In genomic region chr15:28912422-28912821, GRCh38 we compare ENCODE assay signal across 18 cellular contexts. TPM values are rescaled to one million over a fixed set of nuclear protein-coding genes. Genes with fewer than 3 reads are reported as not detected.
DNase-seq lines count a peak whose midpoint lies in the region; ATAC-seq and TF ChIP-seq lines count a peak whose summit lies in the region.
"Had no signal": no experiment of that assay in that cellular context is flagged by ENCODE, and none has a peak within 500 bp of the region (broad histone marks: within the 10 kb centered on the region; RNA-seq: fewer than 3 reads in every experiment).

No MANE protein-coding gene starts in this region.

- H3K9me3 Mint-ChIP-seq in T-cell: no peaks in the 10 kb centered on the region
- H3K9me3 Mint-ChIP-seq in T-helper 2 cell treated with Interferon-gamma antibody and Interleukin-4, amounts not matched to agents 5 μg/mL and 100 μg/mL, for 36 hours: no peaks in the 10 kb centered on the region

- no peak for DNase-seq in T-cell
- peak; percentile 37 for DNase-seq in choroid plexus epithelial cell (ENCODE audit: low read depth)
- DNase-seq in sciatic nerve (ENCODE audit: low spot score): peak; percentile 26
- no peak for DNase-seq in anterior cingulate cortex (lab: John Stamatoyannopoulos, UW)
- no peak for DNase-seq in T-helper 2 cell treated with Interferon-gamma antibody and Interleukin-4, amounts not matched to agents 5 μg/mL and 100 μg/mL, for 36 hours (ENCODE audit: low spot score)
- DNase-seq: activated gamma-delta T cell treated with Interleukin-2 at 50 U/mL for 16 hours; HCEC 1CT; MG63; NCI-H1694 treated with DMSO at 0.1 percent for 48 hours; ovary; PC-3; stimulated activated CD4-positive, alpha-beta T cell treated with anti-CD3 and anti-CD28 coated beads, Interleukin-4, amount 100 ng/mL, for 1 hour; testis had no signal

- peaks cover 39 to 61% (median 41%) of the 10 kb centered on the region in 3 donors for H3K4me1 Mint-ChIP-seq in T-cell
- H3K4me1 Mint-ChIP-seq in T-helper 2 cell treated with Interferon-gamma antibody and Interleukin-4, amounts not matched to agents 5 μg/mL and 100 μg/mL, for 36 hours (ENCODE audit: low read depth): no peaks in the 10 kb centered on the region
- H3K4me1 Mint-ChIP-seq: B cell had no signal

- H3K4me3 ChIP-seq in choroid plexus epithelial cell (ENCODE audit: low read depth, low read length): no peak overlapping the region
- H3K4me3 ChIP-seq: breast epithelium, MG63, ovary, testis had no signal

- H3K4me3 Mint-ChIP-seq in T-cell: no peak overlapping the region
- H3K4me3 Mint-ChIP-seq in T-helper 2 cell treated with Interferon-gamma antibody and Interleukin-4, amounts not matched to agents 5 μg/mL and 100 μg/mL, for 36 hours: no peak overlapping the region
- H3K4me3 Mint-ChIP-seq: B cell had no signal

- H3K27ac ChIP-seq in KOPT-K1 (ENCODE audit: low read depth, low read length, poor library complexity, severe bottlenecking): peak overlapping the region; percentile 65
- H3K27ac ChIP-seq: breast epithelium, ovary, testis, WERI-Rb-1 had no signal

- peaks cover 3% of the 10 kb centered on the region for H3K36me3 Mint-ChIP-seq in T-cell
- H3K36me3 Mint-ChIP-seq in T-helper 2 cell treated with Interferon-gamma antibody and Interleukin-4, amounts not matched to agents 5 μg/mL and 100 μg/mL, for 36 hours (ENCODE audit: low read depth): no peaks in the 10 kb centered on the region

- ATAC-seq in T-cell (replicated peaks in 1 of 4) (peak; percentile 51 to 64 (median 57)), sciatic nerve (no peak), GM18511 (IDR thresholded peaks at IDR 0.05; ENCODE audit: unreplicated experiment) (no peak)
- ATAC-seq: PC-3 had no signal

- CTCF ChIA-PET in T-cell (lab: Charles Lee): no interaction called here

- POLR2A ChIA-PET in T-cell (lab: Charles Lee): no interaction called here

- no peaks in the 10 kb centered on the region for H3K9me3 ChIP-seq in KOPT-K1 (ENCODE audit: insufficient read depth, low read length, poor library complexity, severe bottlenecking)
- H3K9me3 ChIP-seq: breast epithelium, MG63, ovary, testis had no signal

- H3K27me3 Mint-ChIP-seq in T-cell: no peaks in the 10 kb centered on the region
- no peaks in the 10 kb centered on the region for H3K27me3 Mint-ChIP-seq in T-helper 2 cell treated with Interferon-gamma antibody and Interleukin-4, amounts not matched to agents 5 μg/mL and 100 μg/mL, for 36 hours (ENCODE audit: low read depth)

- no peak for TF ChIP-seq CTCF in choroid plexus epithelial cell (conservative IDR thresholded peaks at IDR 0.05; ENCODE audit: low read depth, low read length)

- H3K27ac Mint-ChIP-seq in T-cell: peak overlapping the region in 1 of 2 donors; percentile 24
- no peak overlapping the region for H3K27ac Mint-ChIP-seq in T-helper 2 cell treated with Interferon-gamma antibody and Interleukin-4, amounts not matched to agents 5 μg/mL and 100 μg/mL, for 36 hours
- H3K27ac Mint-ChIP-seq: B cell had no signal

- intact Hi-C loops in sciatic nerve (cut with DNase I): no loop called here

- H3K36me3 ChIP-seq in KOPT-K1 (ENCODE audit: insufficient read depth, low read length): no peaks in the 10 kb centered on the region
- H3K36me3 ChIP-seq: breast epithelium, MG63, ovary, WERI-Rb-1 had no signal

RNA-seq across cellular contexts. Expression of gene APBA2, which starts 26.6 kb away (rescaled TPM):
- total RNA-seq in T-cell (100 to 1,000 TPM in 2 of 5 donors, 10 to 100 TPM in 3; 78.9 to 118 (median 94.9) TPM), sciatic nerve (3.5 TPM)
- total RNA-seq: B cell had no signal

Comparison
In these comparisons a context has a peak if more than half of its experiments do, and no peak if none do; other contexts are left out.
1. ATAC-seq: peak in T-cell (4 of 4); none in sciatic nerve (single experiment) and GM18511 (single experiment).
2. DNase-seq: peak in choroid plexus epithelial cell (single experiment) and sciatic nerve (single experiment); none in T-cell (0 of 34), anterior cingulate cortex (0 of 58) and T-helper 2 cell treated with Interferon-gamma antibody and Interleukin-4, amounts not matched to agents 5 μg/mL and 100 μg/mL, for 36 hours (single experiment).
3. RNA of gene APBA2, which starts 26.6 kb away (total RNA-seq): 78.9 to 118 TPM in T-cell; 3.5 TPM in sciatic nerve (single experiment); every median in the first group is over 10 times any median in the second.